In genomic region chr21:16239659-16240265, GRCh38 we compare ENCODE assay signal across 29 cellular contexts.
DNase-seq lines count a peak whose midpoint lies in the region; ATAC-seq, FAIRE-seq and TF ChIP-seq lines count a peak whose summit lies in the region.
"Had no signal": no experiment of that assay in that cellular context is flagged by ENCODE, and none has a peak within 500 bp of the region (broad histone marks: within the 10 kb centered on the region; RNA-seq: fewer than 3 reads in every experiment).

No MANE protein-coding gene starts in this region.

- TF ChIP-seq POLR2A in gastrocnemius medialis (IDR thresholded peaks at IDR 0.05) (no peak), tibial nerve (IDR thresholded peaks at IDR 0.05) (no peak)

- H3K27me3 ChIP-seq in cardiac muscle cell: no peaks in the 10 kb centered on the region
- H3K27me3 ChIP-seq in gastrocnemius medialis: no peaks in the 10 kb centered on the region
- H3K27me3 ChIP-seq in tibial nerve: no peaks in the 10 kb centered on the region
- H3K27me3 ChIP-seq: gastroesophageal sphincter, neutrophil, stomach, vagina had no signal

- ATAC-seq in Right ventricle myocardium superior (ENCODE audit: poor library complexity) (no peak), gastrocnemius medialis (peak; percentile 89 to 93)
- ATAC-seq: gastroesophageal sphincter, left lobe of liver, sciatic nerve had no signal

- no peaks in the 10 kb centered on the region for H3K36me3 ChIP-seq in cardiac muscle cell
- no peaks in the 10 kb centered on the region for H3K36me3 ChIP-seq in gastrocnemius medialis
- no peaks in the 10 kb centered on the region for H3K36me3 ChIP-seq in tibial nerve
- H3K36me3 ChIP-seq: gastroesophageal sphincter, neutrophil, stomach, vagina had no signal

- TF ChIP-seq EP300 in tibial nerve (IDR thresholded peaks at IDR 0.05): no peak

- H3K4me1 ChIP-seq in cardiac muscle cell (ENCODE audit: low read depth) (peaks cover 16% of the 10 kb centered on the region), gastrocnemius medialis (peaks cover 0 to 4% of the 10 kb centered on the region in 2 donors), tibial nerve (peaks cover 0 to 7% (median 2%) of the 10 kb centered on the region in 4 donors)
- H3K4me1 ChIP-seq: gastroesophageal sphincter, stomach had no signal

- in situ Hi-C loops in gastrocnemius medialis (cut with MboI; ENCODE audit: low sequenced_read_pairs in 4 of 4): no loop called here

- FAIRE-seq in TTC549 (lab: Jason Lieb, UNC): peak; percentile 77
- FAIRE-seq: D721Med, endothelial cell of umbilical vein had no signal

- H3K27ac ChIP-seq in cardiac muscle cell: peak overlapping the region; percentile 81
- H3K27ac ChIP-seq in gastrocnemius medialis: peak overlapping the region in 3 of 4 donors; percentile 20 to 46 (median 33)
- no peak overlapping the region for H3K27ac ChIP-seq in tibial nerve
- H3K27ac ChIP-seq: gastroesophageal sphincter, GM23248, KMS-11, neutrophil, stomach had no signal

- H3K9me3 ChIP-seq in cardiac muscle cell (ENCODE audit: low read depth) (no peaks in the 10 kb centered on the region), gastrocnemius medialis (no peaks in the 10 kb centered on the region), tibial nerve (no peaks in the 10 kb centered on the region)
- H3K9me3 ChIP-seq: gastroesophageal sphincter, neutrophil, SK-N-SH, stomach, vagina had no signal

- no peak for TF ChIP-seq CTCF in cardiac muscle cell (IDR thresholded peaks at IDR 0.05; ENCODE audit: low read depth, low read length)
- no peak for TF ChIP-seq CTCF in gastrocnemius medialis (IDR thresholded peaks at IDR 0.05 in 4 of 5, conservative IDR thresholded peaks at IDR 0.05 in 1 of 5)
- TF ChIP-seq CTCF in tibial nerve (IDR thresholded peaks at IDR 0.05): no peak

- DNase-seq in cardiac muscle cell (ENCODE audit: low read depth in 1 of 2, low spot score in 1 of 2) (peak in 1 of 2 donors; percentile 61), Right ventricle myocardium superior (no peak), kidney tubule cell (ENCODE audit: low spot score) (peak; percentile 17), gastrocnemius medialis (peak; percentile 16 to 74), NCI-H1930 (lab: John Stamatoyannopoulos, UW) (no peak), anterior cingulate cortex (lab: John Stamatoyannopoulos, UW) (no peak), tibial nerve (ENCODE audit: low spot score in 2 of 2) (no peak)
- DNase-seq: activated CD4-positive, alpha-beta T cell treated with anti-CD3 and anti-CD28 coated beads, Interleukin-2, amount 50 U/mL, for 48 hours; activated CD4-positive, CD25-positive, alpha-beta regulatory T cell treated with anti-CD3 and anti-CD28 coated beads, Interleukin-2, amount 50 U/mL, for 72 hours; activated naive CD4-positive, alpha-beta T cell treated with anti-CD3 and anti-CD28 coated beads for 36 hours; CD4-positive, CD25-positive, alpha-beta regulatory T cell; DND-41; GM23248; hippocampal formation; immature natural killer cell; NCI-H1417 treated with DMSO at 0.1 percent for 48 hours; NCI-H510A; SK-N-SH; stimulated activated CD4-positive, alpha-beta T cell treated with anti-CD3 and anti-CD28 coated beads, Interleukin-2, amount 100 ng/mL, for 48 hours; stomach had no signal

- no peak overlapping the region for H3K4me3 ChIP-seq in cardiac muscle cell
- no peak overlapping the region for H3K4me3 ChIP-seq in gastrocnemius medialis
- H3K4me3 ChIP-seq in tibial nerve: no peak overlapping the region
- H3K4me3 ChIP-seq: gastroesophageal sphincter, GM23248, stomach, vagina had no signal

- intact Hi-C loops in Right ventricle myocardium superior (cut with DNase I) (no loop called here), gastrocnemius medialis (cut with DNase I; ENCODE audit: low total_unique reads) (no loop called here)

- WGBS in tibial nerve, 2 donors: 90 to 92% methylated on average over 11 of the region's 11 CpGs

Comparison
In these comparisons a context has a peak if more than half of its experiments do, and no peak if none do; other contexts are left out.
1. DNase-seq: peak in kidney tubule cell (single experiment) and gastrocnemius medialis (2 of 2); none in Right ventricle myocardium superior (single experiment), NCI-H1930 (0 of 2), anterior cingulate cortex (0 of 58) and tibial nerve (0 of 2).
2. H3K27ac ChIP-seq: peak in cardiac muscle cell (single experiment) and gastrocnemius medialis (3 of 4); none in tibial nerve (0 of 4).